In genomic region chr11:118258410-118258809, GRCh38 we compare ENCODE assay signal across 15 cellular contexts. TPM values are rescaled to one million over a fixed set of nuclear protein-coding genes. Genes with fewer than 3 reads are reported as not detected.
DNase-seq lines count a peak whose midpoint lies in the region; ATAC-seq and TF ChIP-seq lines count a peak whose summit lies in the region.
"Had no signal": no experiment of that assay in that cellular context is flagged by ENCODE, and none has a peak within 500 bp of the region (broad histone marks: within the 10 kb centered on the region; RNA-seq: fewer than 3 reads in every experiment).

No MANE protein-coding gene starts in this region.

- H3K9me3 ChIP-seq in right lobe of liver, result no peaks in the 10 kb centered on the region

- no peak overlapping the region for H3K27ac Mint-ChIP-seq in activated T-helper 17 cell treated with anti-CD3 and anti-CD28 coated beads, Interleukin-2, amount 50 U/mL, for 72 hours

- WGBS in right lobe of liver (ENCODE audit: insufficient coverage, low coverage, low lambda C conversion rate, missing lambda C conversion rate), result 0% methylated on average over 1 of the region's 1 CpG

- no peak overlapping the region for H3K4me3 ChIP-seq in Jurkat, Clone E6-1 (ENCODE audit: low read length)
- H3K4me3 ChIP-seq in right lobe of liver, result no peak overlapping the region

- TF ChIP-seq POLR2A in right lobe of liver (IDR thresholded peaks at IDR 0.05), result no peak

- TF ChIP-seq CTCF in right lobe of liver (IDR thresholded peaks at IDR 0.05), result peak in 3 of 4 donors; percentile 19 to 29 (median 25)

- H3K9me3 Mint-ChIP-seq in activated T-helper 17 cell treated with anti-CD3 and anti-CD28 coated beads, Interleukin-2, amount 50 U/mL, for 72 hours, result no peaks in the 10 kb centered on the region

- peaks cover 0 to 16% (median 3%) of the 10 kb centered on the region in 4 donors for H3K36me3 ChIP-seq in right lobe of liver

- H3K4me1 Mint-ChIP-seq in activated T-helper 17 cell treated with anti-CD3 and anti-CD28 coated beads, Interleukin-2, amount 50 U/mL, for 72 hours, result peaks cover 15% of the 10 kb centered on the region

- no peaks in the 10 kb centered on the region for H3K27me3 Mint-ChIP-seq in activated T-helper 17 cell treated with anti-CD3 and anti-CD28 coated beads, Interleukin-2, amount 50 U/mL, for 72 hours

- H3K4me3 Mint-ChIP-seq in activated T-helper 17 cell treated with anti-CD3 and anti-CD28 coated beads, Interleukin-2, amount 50 U/mL, for 72 hours, result no peak overlapping the region

- H3K27ac ChIP-seq in right lobe of liver, result no peak overlapping the region
- H3K27ac ChIP-seq: HL-60, RWPE1 had no signal

- peaks cover 36% of the 10 kb centered on the region for H3K36me3 Mint-ChIP-seq in activated T-helper 17 cell treated with anti-CD3 and anti-CD28 coated beads, Interleukin-2, amount 50 U/mL, for 72 hours (ENCODE audit: low read depth)

- intact Hi-C loops in right lobe of liver (cut with DNase I), result no loop called here

- ATAC-seq in activated T-helper 17 cell treated with anti-CD3 and anti-CD28 coated beads, Interleukin-2, amount 50 U/mL, for 72 hours (replicated peaks), result peak; percentile 44
- peak in 1 of 4 donors; percentile 15 for ATAC-seq in right lobe of liver
- ATAC-seq in HG02798 (IDR thresholded peaks at IDR 0.05; ENCODE audit: poor library complexity, unreplicated experiment), result no peak

- H3K4me1 ChIP-seq in right lobe of liver, result peaks cover 0 to 8% (median 4%) of the 10 kb centered on the region in 4 donors

- DNase-seq in NCI-H748 (lab: John Stamatoyannopoulos, UW; ENCODE audit: unreplicated experiment) (peak; percentile 8), NCI-H748 treated with DMSO at 0.1 percent for 48 hours (lab: John Stamatoyannopoulos, UW) (no peak), right lobe of liver (no peak), COLO829 (ENCODE audit: low spot score) (no peak), NCI-H128 (lab: John Stamatoyannopoulos, UW; ENCODE audit: unreplicated experiment) (no peak)
- peak; percentile 45 for DNase-seq in Jurkat, Clone E6-1 (ENCODE audit: low read depth, low spot score)
- DNase-seq: ACHN; activated effector memory CD4-positive, alpha-beta T cell treated with anti-CD3 and anti-CD28 coated beads, Interleukin-2, amount 50 U/mL, for 16 hours; head of caudate nucleus; mesenchymal stem cell had no signal

- no peaks in the 10 kb centered on the region for H3K27me3 ChIP-seq in right lobe of liver

RNA-seq across cellular contexts. Expression of gene MPZL2, which starts 5.7 kb away (rescaled TPM):
- polyA plus RNA-seq in Jurkat, Clone E6-1 (2012; ENCODE audit: insufficient read depth, insufficient read length), result not detected
- total RNA-seq in activated T-helper 17 cell treated with anti-CD3 and anti-CD28 coated beads, Interleukin-2, amount 50 U/mL, for 72 hours, result 10 to 100 TPM in 1 of 2 donors, 1 to 10 TPM in 1; 2.8 to 21.7 TPM
- 10 to 100 TPM; 13.0 to 32.4 (median 21.2) TPM for total RNA-seq in right lobe of liver

RNA-seq across cellular contexts. Expression of gene MPZL3, which starts 6.2 kb away (rescaled TPM):
- polyA plus RNA-seq in Jurkat, Clone E6-1 (2012; ENCODE audit: insufficient read depth, insufficient read length), result 0.73 TPM
- 100 to 1,000 TPM in 1 of 2 donors, 10 to 100 TPM in 1; 31.5 to 111 TPM for total RNA-seq in activated T-helper 17 cell treated with anti-CD3 and anti-CD28 coated beads, Interleukin-2, amount 50 U/mL, for 72 hours
- total RNA-seq in right lobe of liver, result 1 to 10 TPM; 2.7 to 9.3 (median 6.8) TPM

RNA-seq across cellular contexts. Expression of gene JAML, which starts 33.6 kb away (rescaled TPM):
- 8.0 TPM for polyA plus RNA-seq in Jurkat, Clone E6-1 (2012; ENCODE audit: insufficient read depth, insufficient read length)
- 100 to 1,000 TPM in 1 of 2 donors, 10 to 100 TPM in 1; 74.0 to 276 TPM for total RNA-seq in activated T-helper 17 cell treated with anti-CD3 and anti-CD28 coated beads, Interleukin-2, amount 50 U/mL, for 72 hours
- 1 to 10 TPM; 1.5 to 9.1 (median 3.2) TPM for total RNA-seq in right lobe of liver
- total RNA-seq: renal cortical epithelial cell had no signal

RNA-seq across cellular contexts. Expression of gene CD3E, which starts 46.1 kb away (rescaled TPM):
- polyA plus RNA-seq in Jurkat, Clone E6-1 (2012; ENCODE audit: insufficient read depth, insufficient read length), result 926 TPM
- 100 to 1,000 TPM; 338 to 500 TPM for total RNA-seq in activated T-helper 17 cell treated with anti-CD3 and anti-CD28 coated beads, Interleukin-2, amount 50 U/mL, for 72 hours
- 1 to 10 TPM in 2 of 6 experiments, under 1 TPM in 4; 0.55 to 1.5 (median 0.90) TPM for total RNA-seq in right lobe of liver
- total RNA-seq: renal cortical epithelial cell had no signal

Comparison
In these comparisons a context has a peak if more than half of its experiments do, and no peak if none do; other contexts are left out.
1. DNase-seq: peak in NCI-H748 (single experiment) and Jurkat, Clone E6-1 (single experiment); none in NCI-H748 treated with DMSO at 0.1 percent for 48 hours (single experiment), right lobe of liver (0 of 3), COLO829 (single experiment) and NCI-H128 (single experiment).
2. RNA of gene JAML, which starts 33.6 kb away (total RNA-seq): 74.0 to 276 TPM in activated T-helper 17 cell treated with anti-CD3 and anti-CD28 coated beads, Interleukin-2, amount 50 U/mL, for 72 hours; 1.5 to 9.1 TPM in right lobe of liver; every median in the first group is over 4 times any median in the second.